22 cellular contexts compared by ENCODE assay signal in the genomic region with DNA sequence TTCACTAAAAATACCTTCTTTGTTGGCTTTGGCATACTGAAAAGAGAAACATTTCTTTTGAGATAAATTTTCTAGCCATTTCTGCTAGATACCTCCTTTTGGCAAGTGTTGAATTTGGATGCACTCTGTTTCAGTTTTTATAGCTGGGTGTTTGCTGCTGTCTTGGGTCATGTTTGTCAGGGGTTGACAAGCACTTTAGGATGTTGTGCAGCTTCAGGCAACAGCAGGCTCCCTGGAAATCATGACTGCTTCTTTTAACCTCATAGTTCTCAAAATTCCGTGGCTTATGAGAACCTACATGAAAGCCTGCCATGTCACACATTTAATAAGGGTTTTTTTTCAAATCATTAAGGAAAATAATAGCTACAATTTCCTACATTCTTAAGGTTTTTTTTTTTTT. TPM values are rescaled to one million over a fixed set of nuclear protein-coding genes. Genes with fewer than 3 reads are reported as not detected.
"Had no signal": no experiment of that assay in that cellular context is flagged by ENCODE, and none has a peak within 500 bp of the region (broad histone marks: within the 10 kb centered on the region; RNA-seq: fewer than 3 reads in every experiment).

No MANE protein-coding gene starts in this region.

- H3K27me3 ChIP-seq: SJCRH30 had no signal

- ATAC-seq: HepG2 had no signal

- H3K27ac ChIP-seq: SJCRH30, SK-N-MC had no signal

- H3K4me3 ChIP-seq: SJCRH30, SK-N-MC had no signal

- H3K36me3 ChIP-seq: SJCRH30 had no signal

- DNase-seq: IMR-90, Kasumi-1, KG1, MM.1S, NCI-H1105, NCI-H1417, NCI-H1436 treated with DMSO at 0.1 percent for 48 hours, NCI-H1694 treated with DMSO at 0.1 percent for 48 hours, NCI-H1930, NCI-H2081, NCI-H2107, NCI-H2227 treated with DMSO at 0.1 percent for 48 hours, NCI-H524, NCI-H526 treated with DMSO at 0.1 percent for 48 hours, NCI-H774, RPMI8226, SHP77 treated with DMSO at 0.1 percent for 48 hours, SJCRH30 had no signal

- H3K4me1 ChIP-seq: SJCRH30 had no signal

- FAIRE-seq: HepG2, RCC 7860 had no signal

- H3K9me3 ChIP-seq: SJCRH30 had no signal

RNA-seq across cellular contexts. Expression of gene CCSER1, which starts 36.7 kb away (rescaled TPM):
- total RNA-seq: HepG2, IMR-90, M059J had no signal
- polyA plus RNA-seq: HepG2, IMR-90 had no signal
